Comparison of ENCODE assay signal across 27 cellular contexts in the genomic region with DNA sequence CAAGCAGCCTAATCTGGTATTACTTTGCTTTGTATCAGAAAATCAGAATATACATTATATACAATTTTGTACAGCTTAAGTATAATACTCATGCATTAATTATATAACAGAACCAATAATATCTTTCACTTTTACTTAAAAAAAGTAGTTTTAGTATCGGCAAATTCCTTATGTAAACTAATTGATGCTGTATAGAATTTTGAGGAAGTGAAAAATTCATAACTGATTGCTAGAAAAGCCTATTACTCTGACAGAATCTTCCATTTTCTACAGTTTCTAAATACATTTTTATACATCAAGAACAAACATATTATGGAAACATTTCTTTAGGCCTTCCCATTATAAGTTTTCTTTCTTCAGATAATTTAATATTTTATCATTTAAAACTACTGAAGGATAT.
"Had no signal": no experiment of that assay in that cellular context is flagged by ENCODE, and none has a peak within 500 bp of the region (broad histone marks: within the 10 kb centered on the region; RNA-seq: fewer than 3 reads in every experiment).

No MANE protein-coding gene starts in this region.

- H3K79me2 ChIP-seq: hepatocyte, parathyroid adenoma had no signal

- H3K36me3 ChIP-seq: esophagus muscularis mucosa, gastroesophageal sphincter, heart left ventricle, left lung, neural progenitor cell, right lobe of liver, transverse colon, upper lobe of right lung had no signal

- H3K27me3 ChIP-seq: esophagus muscularis mucosa, foreskin keratinocyte, gastroesophageal sphincter, heart left ventricle, hepatocyte, left lung, neural progenitor cell, right lobe of liver, suprapubic skin, transverse colon, upper lobe of right lung, uterus had no signal

- H3K4me1 ChIP-seq: esophagus muscularis mucosa, foreskin keratinocyte, gastroesophageal sphincter, heart left ventricle, left lung, neural progenitor cell, parathyroid adenoma, right lobe of liver, suprapubic skin, transverse colon, upper lobe of right lung, uterus had no signal

- H3K9me3 ChIP-seq: right lobe of liver, suprapubic skin had no signal

- H3K4me3 Mint-ChIP-seq: mesothelial cell of epicardium; naive thymus-derived CD4-positive, alpha-beta T cell; nephron; neural progenitor cell; stimulated activated naive B cell treated with anti-CD40 and anti-IgM and Interleukin-4, amounts not matched to agents 10 μg/mL and 1 μg/mL and 100 μg/mL, for 72 hours; stimulated activated naive CD8-positive, alpha-beta T cell treated with anti-CD3 and anti-CD28 coated beads, Interleukin-15, amount 100 ng/mL, for 72 hours had no signal

- H3K27ac Mint-ChIP-seq: mesothelial cell of epicardium; naive thymus-derived CD4-positive, alpha-beta T cell; nephron; neural progenitor cell; progenitor cell of endocrine pancreas; stimulated activated naive B cell treated with anti-CD40 and anti-IgM and Interleukin-4, amounts not matched to agents 10 μg/mL and 1 μg/mL and 100 μg/mL, for 72 hours had no signal

- FAIRE-seq: endothelial cell of umbilical vein, small intestine had no signal

- H3K4me2 ChIP-seq: hepatocyte, neural progenitor cell had no signal

- ATAC-seq: foreskin keratinocyte; gastroesophageal sphincter; heart left ventricle; left cardiac atrium; left lung; naive thymus-derived CD4-positive, alpha-beta T cell; right lobe of liver; stimulated activated naive B cell treated with anti-CD40 and anti-IgM and Interleukin-4, amounts not matched to agents 10 μg/mL and 1 μg/mL and 100 μg/mL, for 72 hours; stimulated activated naive CD8-positive, alpha-beta T cell treated with anti-CD3 and anti-CD28 coated beads, Interleukin-15, amount 100 ng/mL, for 72 hours; upper lobe of right lung had no signal

- H3K4me1 Mint-ChIP-seq: mesothelial cell of epicardium; nephron; neural progenitor cell; stimulated activated naive CD8-positive, alpha-beta T cell treated with anti-CD3 and anti-CD28 coated beads, Interleukin-15, amount 100 ng/mL, for 72 hours had no signal

- H3K27ac ChIP-seq: esophagus muscularis mucosa, foreskin keratinocyte, gastroesophageal sphincter, heart left ventricle, hepatocyte, left lung, neural progenitor cell, parathyroid adenoma, right lobe of liver, suprapubic skin, transverse colon, upper lobe of right lung, uterus had no signal

- H2AFZ ChIP-seq: hepatocyte, neural progenitor cell, parathyroid adenoma had no signal

- DNase-seq: dermis blood vessel endothelial cell; effector memory CD4-positive, alpha-beta T cell; foreskin keratinocyte; heart left ventricle; left cardiac atrium; left lung; mesenchymal stem cell; naive thymus-derived CD4-positive, alpha-beta T cell; right lobe of liver; small intestine; stimulated activated CD4-positive, alpha-beta T cell treated with anti-CD3 and anti-CD28 coated beads, Interleukin-15, amount 100 ng/mL, for 24 hours; stimulated activated CD4-positive, alpha-beta T cell treated with anti-CD3 and anti-CD28 coated beads, Interleukin-2, amount 100 ng/mL, for 48 hours; stimulated activated naive B cell treated with anti-CD40 and anti-IgM and Interleukin-4, amounts not matched to agents 10 μg/mL and 1 μg/mL and 100 μg/mL, for 72 hours; stimulated activated naive CD8-positive, alpha-beta T cell treated with anti-CD3 and anti-CD28 coated beads, Interleukin-15, amount 100 ng/mL, for 72 hours; transverse colon; upper lobe of right lung; uterus had no signal

- H3K4me3 ChIP-seq: esophagus muscularis mucosa, gastroesophageal sphincter, heart left ventricle, hepatocyte, left lung, neural progenitor cell, right lobe of liver, suprapubic skin, transverse colon, upper lobe of right lung, uterus had no signal

- H3K9ac ChIP-seq: neural progenitor cell, parathyroid adenoma had no signal

- H3K27me3 Mint-ChIP-seq: naive thymus-derived CD4-positive, alpha-beta T cell; progenitor cell of endocrine pancreas; stimulated activated naive B cell treated with anti-CD40 and anti-IgM and Interleukin-4, amounts not matched to agents 10 μg/mL and 1 μg/mL and 100 μg/mL, for 72 hours; stimulated activated naive CD8-positive, alpha-beta T cell treated with anti-CD3 and anti-CD28 coated beads, Interleukin-15, amount 100 ng/mL, for 72 hours had no signal
